24 cellular contexts compared by ENCODE assay signal in genomic region chr18:30500240-30500945, GRCh38.
"Had no signal": no experiment of that assay in that cellular context is flagged by ENCODE, and none has a peak within 500 bp of the region (broad histone marks: within the 10 kb centered on the region; RNA-seq: fewer than 3 reads in every experiment).

No MANE protein-coding gene starts in this region.

- H3K36me3 ChIP-seq: left lung, ovary, right atrium auricular region, right lobe of liver, tibial nerve, uterus had no signal

- H3K4me3 ChIP-seq: left lung, lung, mucosa of descending colon, ovary, right atrium auricular region, right lobe of liver, smooth muscle cell, tibial nerve, uterus had no signal

- H3K27ac ChIP-seq: left lung, ovary, right atrium auricular region, right lobe of liver, tibial nerve, uterus had no signal

- ATAC-seq: left colon; left lung; mucosa of descending colon; naive thymus-derived CD4-positive, alpha-beta T cell; natural killer cell treated with Interleukin-12 subunit alpha and Interleukin-12 subunit beta and Interleukin-15 and Interleukin-18, amount 100 ng/mL, for 72 hours; right lobe of liver; stimulated activated memory B cell treated with anti-CD40 and anti-IgM and Interleukin-4, amounts not matched to agents 10 μg/mL and 1 μg/mL and 100 μg/mL, for 72 hours; stimulated activated naive CD8-positive, alpha-beta T cell treated with anti-CD3 and anti-CD28 coated beads, Interleukin-15, amount 100 ng/mL, for 72 hours had no signal

- H3K27me3 ChIP-seq: left lung, ovary, right atrium auricular region, right lobe of liver, tibial nerve, uterus had no signal

- H3K4me1 ChIP-seq: left lung, right atrium auricular region, right lobe of liver, tibial nerve, uterus had no signal

- H3K4me2 ChIP-seq: smooth muscle cell had no signal

- H3K9me3 ChIP-seq: left lung, mucosa of descending colon, ovary, right atrium auricular region, right lobe of liver, tibial nerve, uterus had no signal

- DNase-seq: hypothalamus; immature natural killer cell; kidney; left colon; left lung; midbrain; mucosa of descending colon; naive thymus-derived CD4-positive, alpha-beta T cell; ovary; right lobe of liver; stimulated activated CD4-positive, alpha-beta T cell treated with anti-CD3 and anti-CD28 coated beads, Interleukin-1b, Interleukin-23, amount 100 ng/mL, for 48 hours; stimulated activated CD4-positive, alpha-beta T cell treated with anti-CD3 and anti-CD28 coated beads, Interleukin-2, amount 100 ng/mL, for 48 hours; stimulated activated CD4-positive, alpha-beta T cell treated with anti-CD3 and anti-CD28 coated beads, Interleukin-4, amount 100 ng/mL, for 4 hours; stimulated activated CD8-positive, alpha-beta memory T cell treated with anti-CD3 and anti-CD28 coated beads, Interleukin-4, amount 100 ng/mL, for 48 hours; stimulated activated naive CD4-positive, alpha-beta T cell treated with Interleukin-2 at 50 U/mL for 16 hours; stimulated activated naive CD8-positive, alpha-beta T cell treated with anti-CD3 and anti-CD28 coated beads, Interleukin-15, amount 100 ng/mL, for 72 hours; substantia nigra; uterus had no signal
